ENCODE assay signal across 9 cellular contexts in the genomic region with DNA sequence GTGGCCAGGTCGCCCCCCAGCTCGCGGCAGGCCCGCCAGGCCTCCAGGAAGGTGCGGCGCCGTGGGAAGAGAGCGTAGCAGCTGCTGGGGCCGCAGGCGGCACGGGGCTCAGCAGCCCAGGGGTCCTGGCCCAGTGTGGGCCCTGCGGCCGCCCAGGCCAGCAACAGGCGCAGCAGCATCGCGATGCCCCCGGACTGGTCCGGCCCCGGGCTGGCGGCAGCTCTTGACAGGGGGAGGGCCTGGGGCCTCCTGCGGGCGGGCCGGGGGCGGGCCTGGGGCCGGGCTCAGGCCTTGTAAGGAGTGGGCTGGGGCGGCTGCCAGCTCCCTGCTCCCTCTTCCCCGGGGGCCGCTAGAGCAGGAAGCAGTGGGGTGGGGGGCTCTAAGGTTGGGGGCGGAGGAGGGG. TPM values are rescaled to one million over a fixed set of nuclear protein-coding genes. Genes with fewer than 3 reads are reported as not detected.
DNase-seq lines count a peak whose midpoint lies in the region; ATAC-seq, FAIRE-seq and TF ChIP-seq lines count a peak whose summit lies in the region.
"Had no signal": no experiment of that assay in that cellular context is flagged by ENCODE, and none has a peak within 500 bp of the region (broad histone marks: within the 10 kb centered on the region; RNA-seq: fewer than 3 reads in every experiment).

A gene with protein sequence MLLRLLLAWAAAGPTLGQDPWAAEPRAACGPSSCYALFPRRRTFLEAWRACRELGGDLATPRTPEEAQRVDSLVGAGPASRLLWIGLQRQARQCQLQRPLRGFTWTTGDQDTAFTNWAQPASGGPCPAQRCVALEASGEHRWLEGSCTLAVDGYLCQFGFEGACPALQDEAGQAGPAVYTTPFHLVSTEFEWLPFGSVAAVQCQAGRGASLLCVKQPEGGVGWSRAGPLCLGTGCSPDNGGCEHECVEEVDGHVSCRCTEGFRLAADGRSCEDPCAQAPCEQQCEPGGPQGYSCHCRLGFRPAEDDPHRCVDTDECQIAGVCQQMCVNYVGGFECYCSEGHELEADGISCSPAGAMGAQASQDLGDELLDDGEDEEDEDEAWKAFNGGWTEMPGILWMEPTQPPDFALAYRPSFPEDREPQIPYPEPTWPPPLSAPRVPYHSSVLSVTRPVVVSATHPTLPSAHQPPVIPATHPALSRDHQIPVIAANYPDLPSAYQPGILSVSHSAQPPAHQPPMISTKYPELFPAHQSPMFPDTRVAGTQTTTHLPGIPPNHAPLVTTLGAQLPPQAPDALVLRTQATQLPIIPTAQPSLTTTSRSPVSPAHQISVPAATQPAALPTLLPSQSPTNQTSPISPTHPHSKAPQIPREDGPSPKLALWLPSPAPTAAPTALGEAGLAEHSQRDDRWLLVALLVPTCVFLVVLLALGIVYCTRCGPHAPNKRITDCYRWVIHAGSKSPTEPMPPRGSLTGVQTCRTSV (minus strand): TSS at position 196 of the 403 bp plus-strand sequence. CDS start 17 bp downstream, at position 179.

- H3K36me3 ChIP-seq in KOPT-K1 (ENCODE audit: insufficient read depth, low read length) (no peaks in the 10 kb centered on the region), muscle layer of colon (ENCODE audit: insufficient read depth, low read length) (no peaks in the 10 kb centered on the region)

- POLR2A ChIA-PET in A549 (lab: Yijun Ruan, JAX): interaction anchor here (1.0 kb wide), 1 partner anchor 19 kb away, joined by 3 read pairs; a partner anchor contains a TSS

- H3K27ac ChIP-seq in A549: peak within 1 kb of the TSS; percentile 62 to 79; a peak in 5 of 6 replicates
- H3K27ac ChIP-seq in KOPT-K1 (ENCODE audit: low read depth, low read length, poor library complexity, severe bottlenecking): peak within 1 kb of the TSS; percentile 98
- peak within 1 kb of the TSS; percentile 90 for H3K27ac ChIP-seq in muscle layer of colon (ENCODE audit: low read depth, low read length)

- TF ChIP-seq CTCF in A549 (IDR thresholded peaks at IDR 0.05): no peak

- DNase-seq in A549 (ENCODE audit: low read depth in 1 of 2, low spot score in 1 of 2) (no peak), RCC 7860 (ENCODE audit: low spot score) (no peak)
- DNase-seq in effector CD8-positive, alpha-beta T cell (lab: John Stamatoyannopoulos, UW): peak; percentile 41
- no peak for DNase-seq in activated CD4-positive, CD25-positive, alpha-beta regulatory T cell (lab: John Stamatoyannopoulos, UW)

- TF ChIP-seq RAD21 in A549 (conservative IDR thresholded peaks at IDR 0.05 in 1 of 2, IDR thresholded peaks at IDR 0.05 in 1 of 2): no peak

- WGBS in A549 (ENCODE audit: missing lambda C conversion rate): no CpG with 5 or more reads among the region's 29 CpGs

- no peak for TF ChIP-seq EP300 in A549 (IDR thresholded peaks at IDR 0.05)

- TF ChIP-seq POLR2A in A549 (IDR thresholded peaks at IDR 0.05; ENCODE audit: low read length): no peak

- CTCF ChIA-PET in A549 (lab: Yijun Ruan, JAX): interaction anchor here (2.7 to 12.2 kb wide), 2 partner anchors 10 to 16 kb away, joined by 10 to 247 read pairs; a partner anchor contains a TSS

- no peak within 1 kb of the TSS for H3K9ac ChIP-seq in muscle layer of colon (ENCODE audit: low read length)

- H3K4me3 ChIP-seq in A549 (no peak within 1 kb of the TSS), muscle layer of colon (ENCODE audit: low read depth in 1 of 2, low read length in 2 of 2) (peak within 1 kb of the TSS; percentile 66 to 67)

- peaks cover 24% of the 10 kb centered on the region for H3K4me1 ChIP-seq in A549
- H3K4me1 ChIP-seq in muscle layer of colon (ENCODE audit: insufficient read depth, low read length): peaks cover 51% of the 10 kb centered on the region

- no peak for FAIRE-seq in A549 (lab: Jason Lieb, UNC)
- FAIRE-seq in RCC 7860 (lab: Jason Lieb, UNC): no peak
- FAIRE-seq: TTC549 had no signal

- H3K27me3 ChIP-seq in muscle layer of colon (ENCODE audit: control insufficient read depth in 1 of 2, insufficient read depth in 2 of 2, low read length in 2 of 2): no peaks in the 10 kb centered on the region

- H3K9me3 ChIP-seq in A549 (no peaks in the 10 kb centered on the region), KOPT-K1 (ENCODE audit: insufficient read depth, low read length, poor library complexity, severe bottlenecking) (no peaks in the 10 kb centered on the region), muscle layer of colon (ENCODE audit: low read length) (no peaks in the 10 kb centered on the region)

- peak within 1 kb of the TSS; percentile 52; the same call in 2 of the 3 replicates for H3K4me2 ChIP-seq in A549

- ATAC-seq in A549 (no peak), GM21526 (IDR thresholded peaks at IDR 0.05; ENCODE audit: low FRiP score, unreplicated experiment) (no peak), HG02571 (IDR thresholded peaks at IDR 0.05; ENCODE audit: unreplicated experiment) (no peak)

TF ChIP-seq in A549, 52 proteins besides CTCF, POLR2A, EP300 and RAD21:
- TF ChIP-seq JUN (IDR thresholded peaks at IDR 0.05) (no peak), MAFK (IDR thresholded peaks at IDR 0.05; ENCODE audit: partially characterized antibody) (no peak), NFE2L2 (conservative IDR thresholded peaks at IDR 0.05; ENCODE audit: low read length) (no peak), HEYL (CRISPR knock-in tag; IDR thresholded peaks at IDR 0.05) (no peak), MYC (IDR thresholded peaks at IDR 0.05; ENCODE audit: borderline replicate concordance, low read length) (no peak), GATA3 (IDR thresholded peaks at IDR 0.05; ENCODE audit: borderline replicate concordance) (no peak)

RNA-seq across cellular contexts. Expression of the gene that starts here (rescaled TPM):
- polyA plus RNA-seq in A549 (2011; rRNA removed): 0.03 TPM in 1 of 2 replicates, not detected in the other
- polyA plus RNA-seq in A549 (2012; cell fraction: cytosol; rRNA removed): 0.03 TPM in 1 of 2 replicates, not detected in the other
- not detected in 2 replicates for polyA plus RNA-seq in A549 (2012; cell fraction: nucleus; rRNA removed)
- polyA plus RNA-seq in A549 (2017; fragmentation: RNase III; extraction: RNeasy Plus Mini Kit Qiagen cat#74134 plus additional on column Dnase treatment): not detected in 3 replicates
- 0.15 TPM in 1 of 2 replicates, not detected in the other for polyA minus RNA-seq in A549 (2011; rRNA and poly(A)+ RNA removed)
